ENCODE assay signal across 1 cellular context in the genomic region with DNA sequence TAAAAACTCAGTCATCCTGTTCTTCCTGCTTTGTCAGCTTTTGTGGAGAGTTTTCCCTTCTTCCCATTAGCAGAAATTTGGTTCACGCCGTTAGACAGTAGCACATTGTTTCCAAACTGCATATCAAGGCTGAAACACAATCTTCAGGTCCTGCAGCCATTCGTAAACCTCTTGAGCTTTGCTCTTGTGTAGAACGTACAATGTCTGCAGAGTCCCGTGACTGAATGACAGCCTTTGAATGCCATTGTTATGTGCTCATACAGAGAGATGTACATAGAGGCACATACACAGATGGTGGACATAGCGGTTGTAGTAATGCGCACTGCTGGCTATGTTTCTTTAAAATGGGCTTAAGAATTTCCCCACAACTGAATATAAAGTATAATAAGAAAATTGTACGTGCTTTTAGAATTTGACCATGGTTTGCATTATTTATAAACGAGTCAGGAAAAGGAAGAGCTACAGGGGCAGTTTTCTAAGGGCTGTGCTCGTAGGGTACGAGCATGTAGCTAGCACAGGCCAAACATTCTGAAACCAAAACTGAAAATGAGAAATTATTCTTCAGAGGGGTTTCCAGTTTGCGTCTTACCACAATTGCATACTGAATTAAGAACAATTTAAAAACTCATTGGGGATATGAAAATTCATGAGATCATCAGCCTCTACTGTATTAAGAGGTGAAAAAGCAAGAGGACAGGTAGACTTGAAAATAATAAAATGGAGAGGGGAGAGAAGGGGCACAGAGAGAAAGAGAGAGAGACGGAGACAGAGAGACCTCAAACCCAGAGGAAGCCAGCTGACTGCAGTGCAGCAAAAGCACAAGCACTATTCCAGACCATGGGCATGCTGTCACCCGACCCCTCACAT.
TF ChIP-seq lines count a peak whose summit lies in the region.

No MANE protein-coding gene starts in this region.

TF ChIP-seq in SK-N-SH, 30 proteins besides CTCF, POLR2A, EP300 and RAD21 (continued from another document):
- TF ChIP-seq PBX3 (IDR thresholded peaks at IDR 0.05) (no peak), GATA2 (CRISPR knock-in tag; IDR thresholded peaks at IDR 0.05) (no peak), MXI1 (IDR thresholded peaks at IDR 0.05; ENCODE audit: low read depth, low read length) (no peak)
